26 cellular contexts compared by ENCODE assay signal in the genomic region with DNA sequence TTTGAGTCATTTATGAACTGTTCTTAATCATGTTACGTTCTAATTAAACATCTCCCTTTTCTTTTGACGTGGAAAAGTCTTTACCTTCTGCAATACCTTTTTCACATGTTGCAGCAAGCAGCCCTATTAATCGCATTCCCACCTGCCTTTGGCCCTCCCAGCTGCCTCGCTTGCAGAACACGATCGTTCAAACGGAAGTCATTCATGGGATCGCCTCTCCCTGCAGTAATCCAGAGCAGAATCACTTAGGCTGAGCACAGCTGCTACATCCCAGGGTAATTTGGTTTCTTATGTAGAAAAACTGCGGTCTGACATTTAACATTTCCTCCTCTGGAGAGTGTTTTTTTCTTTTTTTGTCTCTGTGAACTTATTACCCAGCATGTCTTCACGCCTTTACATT.
"Had no signal": no experiment of that assay in that cellular context is flagged by ENCODE, and none has a peak within 500 bp of the region (broad histone marks: within the 10 kb centered on the region; RNA-seq: fewer than 3 reads in every experiment).

No MANE protein-coding gene starts in this region.

- H3K4me1 ChIP-seq: colonic mucosa, esophagus muscularis mucosa, lower lobe of right lung, pancreas, vagina had no signal

- ATAC-seq: left colon; left ventricle myocardium superior; lower lobe of right lung; natural killer cell; pancreas; sciatic nerve; stimulated activated naive CD8-positive, alpha-beta T cell treated with anti-CD3 and anti-CD28 coated beads, Interleukin-15, amount 100 ng/mL, for 72 hours had no signal

- H3K9me3 ChIP-seq: colonic mucosa, esophagus muscularis mucosa, lower lobe of right lung, neutrophil, pancreas, thyroid gland, vagina had no signal

- H3K27me3 ChIP-seq: colonic mucosa, esophagus muscularis mucosa, neutrophil, pancreas, thyroid gland, vagina had no signal

- H3K4me3 ChIP-seq: colonic mucosa, esophagus muscularis mucosa, lower lobe of right lung, pancreas, smooth muscle cell, thyroid gland, vagina had no signal

- H3K36me3 ChIP-seq: colonic mucosa, esophagus muscularis mucosa, lower lobe of right lung, neutrophil, pancreas, thyroid gland, vagina had no signal

- H3K27ac ChIP-seq: colonic mucosa, esophagus muscularis mucosa, lower lobe of right lung, neutrophil, pancreas, thyroid gland, vagina had no signal

- DNase-seq: colonic mucosa; dermis blood vessel endothelial cell; effector memory CD4-positive, alpha-beta T cell; foreskin melanocyte; hypothalamus; immature natural killer cell; islet precursor cell; kidney glomerular epithelial cell; left colon; left ventricle myocardium superior; lower lobe of right lung; natural killer cell; pancreas; stimulated activated CD4-positive, alpha-beta T cell treated with anti-CD3 and anti-CD28 coated beads, Interleukin-12 subunit alpha, Interleukin-12 subunit beta, amount 100 ng/mL, for 4 hours; stimulated activated CD4-positive, alpha-beta T cell treated with anti-CD3 and anti-CD28 coated beads, Interleukin-1b, Interleukin-23, amount 100 ng/mL, for 48 hours; stimulated activated CD4-positive, alpha-beta T cell treated with anti-CD3 and anti-CD28 coated beads, Interleukin-4, amount 100 ng/mL, for 1 hour; stimulated activated CD8-positive, alpha-beta memory T cell treated with anti-CD3 and anti-CD28 coated beads, Interleukin-4, amount 100 ng/mL, for 48 hours; stimulated activated naive CD4-positive, alpha-beta T cell; stimulated activated naive CD8-positive, alpha-beta T cell treated with anti-CD3 and anti-CD28 coated beads, Interleukin-15, amount 100 ng/mL, for 72 hours; thyroid gland; trophoblast cell had no signal
